In the genomic region with DNA sequence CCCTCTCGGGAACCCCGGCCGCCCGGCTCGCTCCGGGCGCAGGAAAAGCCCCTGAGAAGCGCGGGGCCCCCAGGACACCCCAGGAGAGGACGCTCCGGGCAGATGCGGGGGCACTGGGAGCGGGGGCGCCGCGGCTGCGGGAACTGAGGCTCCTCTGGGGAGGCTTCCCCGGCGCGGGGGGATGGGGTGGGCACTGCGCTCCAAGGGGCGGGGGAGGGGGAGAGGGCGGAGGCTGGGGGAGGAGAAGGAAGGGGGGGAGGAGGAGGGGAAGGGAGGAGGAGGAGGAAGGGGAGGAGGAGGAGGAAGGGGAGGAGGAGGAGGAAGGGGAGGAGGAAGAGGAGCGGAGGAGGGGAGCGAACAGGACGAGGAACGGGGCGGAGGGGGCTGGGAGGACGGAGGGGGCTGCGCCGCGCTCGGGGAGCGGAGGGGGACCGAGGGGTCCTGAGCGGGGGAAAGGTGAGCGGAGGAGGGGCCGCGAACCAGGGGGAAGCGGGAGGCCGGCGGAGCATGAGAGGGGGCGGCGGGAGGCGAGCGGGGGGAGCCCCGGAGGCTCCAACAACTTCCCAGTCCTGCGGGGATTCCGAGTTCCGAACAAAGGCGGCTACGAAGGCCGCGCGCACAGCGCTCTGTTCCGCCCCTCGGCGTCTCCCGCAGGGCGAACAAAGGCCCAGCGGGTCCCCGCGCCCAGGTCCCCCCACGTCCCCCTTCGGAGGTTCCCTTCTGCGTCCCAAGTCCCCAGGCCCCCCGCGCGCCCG, we compare ENCODE assay signal across 9 cellular contexts. TPM values are rescaled to one million over a fixed set of nuclear protein-coding genes. Genes with fewer than 3 reads are reported as not detected.
A peak's percentile ranks its signal among the peaks of the same experiment; 100 is the strongest.
DNase-seq lines count a peak whose midpoint lies in the region; ATAC-seq and TF ChIP-seq lines count a peak whose summit lies in the region.
"Had no signal": no experiment of that assay in that cellular context is flagged by ENCODE, and none has a peak within 500 bp of the region (broad histone marks: within the 10 kb centered on the region; RNA-seq: fewer than 3 reads in every experiment).

No MANE protein-coding gene starts in this region.

- H3K4me3 ChIP-seq in mammary epithelial cell (replicated peaks in 1 of 3; ENCODE audit: insufficient read depth in 1 of 3, low read depth in 2 of 3, low read length in 3 of 3), result peak overlapping the region; percentile 64 to 72 (median 71)
- H3K4me3 ChIP-seq in thymus (ENCODE audit: low read length), result peak overlapping the region; percentile 23

- peak overlapping the region; percentile 54 for H2AFZ ChIP-seq in mammary epithelial cell (ENCODE audit: low read depth, low read length)

- no peaks in the 10 kb centered on the region for H3K36me3 ChIP-seq in mammary epithelial cell (ENCODE audit: insufficient read depth, low read length)
- H3K36me3 ChIP-seq in thymus (ENCODE audit: control insufficient read depth, insufficient read depth), result no peaks in the 10 kb centered on the region

- peak overlapping the region; percentile 89 for H3K4me2 ChIP-seq in mammary epithelial cell (ENCODE audit: insufficient read depth, low read depth, low read length)

- no peak for TF ChIP-seq CTCF in mammary epithelial cell (conservative IDR thresholded peaks at IDR 0.05 in 1 of 2, IDR thresholded peaks at IDR 0.05 in 1 of 2; ENCODE audit: extremely low read depth in 1 of 2, insufficient read depth in 1 of 2, low read depth in 1 of 2, low read length in 2 of 2)

- peak overlapping the region; percentile 81 for H3K27ac ChIP-seq in mammary epithelial cell (ENCODE audit: insufficient read depth, low read depth, low read length)
- H3K27ac ChIP-seq in thymus (ENCODE audit: low read depth), result no peak overlapping the region
- H3K27ac ChIP-seq: 22Rv1 had no signal

- dilution Hi-C loops in mammary epithelial cell (cut with HindIII; ENCODE audit: low sequenced_read_pairs), result no loop called here

- peak; percentile 14 for ATAC-seq in left colon
- ATAC-seq in GM21529 (IDR thresholded peaks at IDR 0.05; ENCODE audit: unreplicated experiment), result no peak

- CTCF ChIA-PET in mammary epithelial cell (lab: Charles Lee; ENCODE audit: low non-redundant PET), result no interaction called here

- 13% methylated on average over 8 of the region's 71 CpGs for WGBS in mammary epithelial cell (ENCODE audit: low coverage, missing lambda C conversion rate)
- 2% methylated on average over 69 of the region's 71 CpGs for WGBS in thymus

- H3K79me2 ChIP-seq in mammary epithelial cell (ENCODE audit: insufficient read depth, low read length), result peaks cover 43% of the 10 kb centered on the region

- H3K9me3 ChIP-seq in mammary epithelial cell (replicated peaks; ENCODE audit: insufficient read depth, low read length), result no peaks in the 10 kb centered on the region
- H3K9me3 ChIP-seq in thymus (ENCODE audit: control insufficient read depth), result no peaks in the 10 kb centered on the region

- in situ Hi-C loops in mammary epithelial cell (cut with MboI; ENCODE audit: low sequenced_read_pairs in 2 of 2), result loop anchor here (10.0 kb wide), 2 partner anchors 149 to 189 kb away; no protein-coding TSS in a partner anchor

- peak overlapping the region; percentile 83 for H3K9ac ChIP-seq in mammary epithelial cell (ENCODE audit: insufficient read depth, low read length)

- H3K4me1 ChIP-seq in mammary epithelial cell (ENCODE audit: insufficient read depth, low read length), result peaks cover 16% of the 10 kb centered on the region
- no peaks in the 10 kb centered on the region for H3K4me1 ChIP-seq in thymus (ENCODE audit: control insufficient read depth, insufficient read depth, low read length)

- peak; percentile 29 for DNase-seq in DMS 273 (lab: John Stamatoyannopoulos, UW; ENCODE audit: unreplicated experiment)
- DNase-seq in DMS 273 treated with DMSO at 0.1 percent for 48 hours (lab: John Stamatoyannopoulos, UW), result no peak
- DNase-seq in mammary epithelial cell, result peak; percentile 46
- no peak for DNase-seq in left colon
- no peak for DNase-seq in H4 (ENCODE audit: low spot score)
- no peak for DNase-seq in NCI-H1105 (lab: John Stamatoyannopoulos, UW)

- no peaks in the 10 kb centered on the region for H4K20me1 ChIP-seq in mammary epithelial cell (ENCODE audit: insufficient read depth, low read length)

- intact Hi-C loops in mammary epithelial cell (cut with micrococcal nuclease), result loop anchor here (1.0 to 5.0 kb wide), 10 partner anchors 27 to 1066 kb away; a partner anchor contains a TSS
- intact Hi-C loops in left colon (cut with DNase I, micrococcal nuclease), result loop anchor here (10.0 kb wide), 2 partner anchors 69 to 149 kb away; no protein-coding TSS in a partner anchor

- no peaks in the 10 kb centered on the region for H3K27me3 ChIP-seq in mammary epithelial cell (ENCODE audit: insufficient read depth, low read length)
- H3K27me3 ChIP-seq in thymus (ENCODE audit: control insufficient read depth, insufficient read depth), result peaks cover 36% of the 10 kb centered on the region

- no TSS peak for BruUV-seq in mammary epithelial cell (replicated peaks; lab: Mats Ljungman, UMichigan)

RNA-seq across cellular contexts. Expression of a gene that starts 0.7 kb away (rescaled TPM):
- total RNA-seq in mammary epithelial cell (100 to 1,000 TPM in 1 of 2 donors, 10 to 100 TPM in 1; 99.8 to 103 TPM), left colon (10 to 100 TPM; 11.6 to 13.3 TPM)
- polyA plus RNA-seq in mammary epithelial cell (99.0 TPM), thymus (3.1 TPM)
- polyA minus RNA-seq in mammary epithelial cell, result 120 TPM
- 147 and 171 TPM in 2 replicates for total RNA-seq in H4 (2014; rRNA removed; shearing (Covaris generic))

Comparison
In these comparisons a context has a peak if more than half of its experiments do, and no peak if none do; other contexts are left out.
1. DNase-seq: peak in DMS 273 (single experiment) and mammary epithelial cell (single experiment); none in DMS 273 treated with DMSO at 0.1 percent for 48 hours (single experiment), left colon (0 of 2), H4 (single experiment) and NCI-H1105 (single experiment).
2. RNA of a gene that starts 0.7 kb away (total RNA-seq): 147 to 171 TPM in H4 and 99.8 to 103 TPM in mammary epithelial cell; 11.6 to 13.3 TPM in left colon; every median in the first group is over 4 times any median in the second.